10 cellular contexts compared by ENCODE assay signal in the genomic region with DNA sequence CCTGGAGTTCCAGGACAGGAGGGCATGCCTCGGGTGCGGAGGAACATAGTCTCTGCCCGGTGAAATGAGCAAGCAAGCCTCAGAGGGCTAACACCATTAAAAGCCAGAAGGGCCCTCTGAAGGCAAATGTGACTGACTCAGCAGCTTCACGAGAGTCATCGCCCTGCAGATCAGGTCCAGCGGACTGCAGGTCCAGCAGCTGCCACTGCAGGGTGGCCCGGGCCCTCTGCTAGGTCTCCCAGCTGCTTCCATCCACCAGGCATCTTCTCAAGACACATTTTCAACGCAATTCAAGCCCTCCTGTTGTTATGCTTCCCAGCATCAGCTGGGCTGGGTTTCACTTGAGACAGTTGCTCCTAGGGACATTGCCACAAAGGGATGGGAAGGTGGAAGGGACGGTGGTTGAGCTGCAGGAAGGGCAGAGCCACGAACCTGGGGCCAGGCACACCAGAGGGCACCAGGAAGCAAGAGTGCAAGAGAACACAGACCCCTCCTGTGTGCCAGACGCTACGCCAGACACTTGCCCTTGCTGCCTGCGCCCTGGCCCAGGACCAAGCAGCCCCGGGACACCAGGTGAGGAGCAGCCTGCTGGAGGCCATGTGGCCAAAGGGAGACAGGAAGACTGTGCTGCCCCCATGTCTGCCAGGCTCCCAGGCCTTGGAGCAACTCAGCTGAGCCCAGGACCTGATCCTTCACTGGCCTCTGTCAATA.
A peak's percentile ranks its signal among the peaks of the same experiment; 100 is the strongest.
DNase-seq lines count a peak whose midpoint lies in the region; ATAC-seq and TF ChIP-seq lines count a peak whose summit lies in the region.
"Had no signal": no experiment of that assay in that cellular context is flagged by ENCODE, and none has a peak within 500 bp of the region (broad histone marks: within the 10 kb centered on the region; RNA-seq: fewer than 3 reads in every experiment).

No MANE protein-coding gene starts in this region.

- no peaks in the 10 kb centered on the region for H3K36me3 Mint-ChIP-seq in effector memory CD8-positive, alpha-beta T cell (ENCODE audit: insufficient read depth)

- peak overlapping the region; percentile 76 to 82 for H3K27ac Mint-ChIP-seq in effector memory CD8-positive, alpha-beta T cell

- no peaks in the 10 kb centered on the region for H3K9me3 Mint-ChIP-seq in effector memory CD8-positive, alpha-beta T cell
- H3K9me3 Mint-ChIP-seq: activated CD8-positive, alpha-beta T cell treated with anti-CD3 and anti-CD28 coated beads for 36 hours had no signal

- DNase-seq in COR-L47 (lab: John Stamatoyannopoulos, UW): peak; percentile 34
- DNase-seq in NCI-H345 (lab: John Stamatoyannopoulos, UW): peak; percentile 37
- DNase-seq in effector memory CD8-positive, alpha-beta T cell: no peak
- DNase-seq in psoas muscle: peak; percentile 73 to 93
- no peak for DNase-seq in activated CD4-positive, CD25-positive, alpha-beta regulatory T cell (lab: John Stamatoyannopoulos, UW)
- DNase-seq in upper lobe of right lung: no peak
- DNase-seq: activated CD8-positive, alpha-beta T cell treated with anti-CD3 and anti-CD28 coated beads for 36 hours had no signal

- ATAC-seq in effector memory CD8-positive, alpha-beta T cell (replicated peaks): no peak
- ATAC-seq in psoas muscle: peak; percentile 71 to 83 (median 76)
- ATAC-seq in upper lobe of right lung: no peak
- ATAC-seq in HG02623 (IDR thresholded peaks at IDR 0.05; ENCODE audit: unreplicated experiment): no peak
- ATAC-seq in GM21786 (IDR thresholded peaks at IDR 0.05; ENCODE audit: unreplicated experiment): no peak
- ATAC-seq: activated CD8-positive, alpha-beta T cell treated with anti-CD3 and anti-CD28 coated beads for 36 hours; left colon had no signal

- H3K36me3 ChIP-seq in psoas muscle (ENCODE audit: insufficient read depth in 1 of 2, low read depth in 1 of 2): no peaks in the 10 kb centered on the region
- no peaks in the 10 kb centered on the region for H3K36me3 ChIP-seq in upper lobe of right lung

- H3K4me3 ChIP-seq in psoas muscle (peak overlapping the region; percentile 28), upper lobe of right lung (no peak overlapping the region)

- peak overlapping the region; percentile 88 for H3K27ac ChIP-seq in psoas muscle
- no peak overlapping the region for H3K27ac ChIP-seq in upper lobe of right lung

- H3K27me3 Mint-ChIP-seq in effector memory CD8-positive, alpha-beta T cell: no peaks in the 10 kb centered on the region
- H3K27me3 Mint-ChIP-seq: activated CD8-positive, alpha-beta T cell treated with anti-CD3 and anti-CD28 coated beads for 36 hours had no signal

- TF ChIP-seq CTCF in psoas muscle (IDR thresholded peaks at IDR 0.05) (no peak), upper lobe of right lung (IDR thresholded peaks at IDR 0.05) (no peak)

- H3K9me3 ChIP-seq in psoas muscle: no peaks in the 10 kb centered on the region
- no peaks in the 10 kb centered on the region for H3K9me3 ChIP-seq in upper lobe of right lung

- WGBS in psoas muscle, 3 donors: 26 to 28% (median 27%) methylated on average over 14 of the region's 14 CpGs

- no peak overlapping the region for H3K4me3 Mint-ChIP-seq in effector memory CD8-positive, alpha-beta T cell
- H3K4me3 Mint-ChIP-seq: activated CD8-positive, alpha-beta T cell treated with anti-CD3 and anti-CD28 coated beads for 36 hours had no signal

- H3K4me1 Mint-ChIP-seq in effector memory CD8-positive, alpha-beta T cell (ENCODE audit: low read depth in 2 of 2): peaks cover 59 to 62% of the 10 kb centered on the region in 2 donors

- H3K27me3 ChIP-seq in psoas muscle (ENCODE audit: insufficient read depth in 3 of 3, low read length in 2 of 3) (no peaks in the 10 kb centered on the region), upper lobe of right lung (no peaks in the 10 kb centered on the region)

- intact Hi-C loops in psoas muscle (cut with DNase I) (loop anchor here in 1 of 2 donors (5.0 kb wide), 1 partner anchor 79 kb away; no protein-coding TSS in a partner anchor), upper lobe of right lung (cut with DNase I) (no loop called here)

- H3K4me1 ChIP-seq in psoas muscle (peaks cover 90% of the 10 kb centered on the region), upper lobe of right lung (peaks cover 51% of the 10 kb centered on the region)

Comparison
In these comparisons a context has a peak if more than half of its experiments do, and no peak if none do; other contexts are left out.
1. DNase-seq: peak in COR-L47 (single experiment), NCI-H345 (single experiment) and psoas muscle (2 of 2); none in effector memory CD8-positive, alpha-beta T cell (0 of 3), activated CD4-positive, CD25-positive, alpha-beta regulatory T cell (0 of 4) and upper lobe of right lung (single experiment).
2. ATAC-seq: peak in psoas muscle (4 of 4); none in effector memory CD8-positive, alpha-beta T cell (single experiment), upper lobe of right lung (single experiment), HG02623 (single experiment) and GM21786 (single experiment).